8 cellular contexts compared by ENCODE assay signal in the genomic region with DNA sequence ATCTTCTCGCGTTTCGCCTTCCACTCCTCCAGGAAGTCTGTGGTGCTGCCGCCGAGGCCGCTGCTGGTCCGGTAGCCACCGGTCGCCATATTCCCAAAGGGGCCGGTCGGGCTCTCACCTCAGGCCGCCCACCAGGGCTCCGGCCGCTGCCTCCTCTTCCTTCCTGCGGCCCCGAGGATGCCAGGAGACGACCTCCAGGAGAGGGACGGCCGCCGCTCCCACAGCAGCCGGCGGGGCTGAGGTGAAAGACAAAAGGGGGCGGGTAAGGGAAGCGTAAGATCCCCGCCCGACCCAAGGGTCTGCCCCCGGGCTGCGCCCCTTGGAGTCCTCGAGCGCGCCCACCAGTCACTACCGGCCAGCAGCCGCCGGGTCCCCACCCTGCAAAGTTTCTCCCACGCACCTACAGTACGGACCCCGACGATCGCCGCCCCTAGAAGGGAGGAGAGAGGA. TPM values are rescaled to one million over a fixed set of nuclear protein-coding genes. Genes with fewer than 3 reads are reported as not detected.
DNase-seq lines count a peak whose midpoint lies in the region; ATAC-seq, FAIRE-seq and TF ChIP-seq lines count a peak whose summit lies in the region.

No MANE protein-coding gene starts in this region.

- DNase-seq in SK-N-SH (peak; percentile 49), adipocyte (ENCODE audit: low read depth) (peak; percentile 63), kidney epithelial cell (ENCODE audit: low read depth) (no peak), HTR-8/SVneo (ENCODE audit: insufficient read length, low spot score) (no peak)
- DNase-seq in Jurkat, Clone E6-1 (ENCODE audit: low read depth, low spot score) = no peak

- H3K9ac ChIP-seq in SK-N-SH = peak overlapping the region; percentile 61; the same call in 1 of the 2 replicates
- H3K9ac ChIP-seq in adipocyte (ENCODE audit: low read length) = peak overlapping the region; percentile 79
- peak overlapping the region; percentile 6 to 62 for H3K9ac ChIP-seq in stomach smooth muscle (ENCODE audit: low read length in 2 of 2)

- H3F3A ChIP-seq in SK-N-SH (replicated peaks; ENCODE audit: insufficient read depth) = peaks cover 8% of the 10 kb centered on the region

- H3K9me3 ChIP-seq in SK-N-SH = no peaks in the 10 kb centered on the region
- H3K9me3 ChIP-seq in adipocyte (ENCODE audit: control insufficient read depth, low read length) = no peaks in the 10 kb centered on the region
- H3K9me3 ChIP-seq in stomach smooth muscle (ENCODE audit: control insufficient read depth in 2 of 2, low read length in 2 of 2) = no peaks in the 10 kb centered on the region

- H3K27ac ChIP-seq in SK-N-SH (ENCODE audit: low read depth in 2 of 2, low read length in 1 of 2) (peak overlapping the region in 1 of 2 experiments; percentile 49; a peak in 1 of 4 replicates), stomach smooth muscle (ENCODE audit: low read length) (peak overlapping the region; percentile 12)

- H3K27me3 ChIP-seq in SK-N-SH (ENCODE audit: insufficient read depth) (no peaks in the 10 kb centered on the region; the same call in 1 of the 2 replicates), adipocyte (replicated peaks; ENCODE audit: control insufficient read depth, insufficient read depth, low read length) (no peaks in the 10 kb centered on the region), kidney epithelial cell (ENCODE audit: control insufficient read depth, insufficient read depth, low read length) (no peaks in the 10 kb centered on the region), stomach smooth muscle (ENCODE audit: control insufficient read depth in 1 of 2, insufficient read depth in 2 of 2, low read length in 2 of 2) (no peaks in the 10 kb centered on the region)

- TF ChIP-seq EP300 in SK-N-SH (IDR thresholded peaks at IDR 0.05; ENCODE audit: borderline replicate concordance in 1 of 2, low read depth in 1 of 2, low read length in 1 of 2) = no peak

- H3K79me2 ChIP-seq in SK-N-SH (ENCODE audit: insufficient read depth) = peaks cover 24% of the 10 kb centered on the region

- no peak for TF ChIP-seq CTCF in SK-N-SH (IDR thresholded peaks at IDR 0.05)
- no peak for TF ChIP-seq CTCF in kidney epithelial cell (IDR thresholded peaks at IDR 0.05; ENCODE audit: insufficient read depth, low read length, poor library complexity, severe bottlenecking)

- H3K36me3 ChIP-seq in SK-N-SH (replicated peaks in 1 of 2; ENCODE audit: control insufficient read depth in 1 of 2, insufficient read depth in 2 of 2, low read length in 1 of 2) (no peaks in the 10 kb centered on the region), adipocyte (ENCODE audit: control insufficient read depth, insufficient read depth, low read length, severe bottlenecking) (no peaks in the 10 kb centered on the region), kidney epithelial cell (ENCODE audit: control insufficient read depth, insufficient read depth, low read length) (no peaks in the 10 kb centered on the region), stomach smooth muscle (ENCODE audit: control insufficient read depth in 2 of 2, insufficient read depth in 2 of 2, low read length in 2 of 2) (no peaks in the 10 kb centered on the region)

- no peak for TF ChIP-seq RAD21 in SK-N-SH (IDR thresholded peaks at IDR 0.05; ENCODE audit: low read length)

- no peak for FAIRE-seq in HTR-8/SVneo (lab: Jason Lieb, UNC)

- no peaks in the 10 kb centered on the region for H4K20me1 ChIP-seq in SK-N-SH (ENCODE audit: insufficient read depth)

- peaks cover 4 to 5% of the 10 kb centered on the region in 2 experiments; a peak in 2 of 4 replicates for H3K4me1 ChIP-seq in SK-N-SH (ENCODE audit: control insufficient read depth in 1 of 2, insufficient read depth in 2 of 2, low read depth in 1 of 2, low read length in 1 of 2)
- peaks cover 9% of the 10 kb centered on the region for H3K4me1 ChIP-seq in adipocyte (ENCODE audit: control insufficient read depth, insufficient read depth, low read length)
- H3K4me1 ChIP-seq in stomach smooth muscle (ENCODE audit: control insufficient read depth, insufficient read depth, low read length) = peaks cover 9% of the 10 kb centered on the region

- ATAC-seq in SK-N-SH treated with all-trans-retinoic acid at 6 μM for 48 hours (no peak; the same call in 2 of the 3 replicates), GM21723 (IDR thresholded peaks at IDR 0.05; ENCODE audit: unreplicated experiment) (peak; percentile 31)

- CTCF ChIA-PET in SK-N-SH (lab: Yijun Ruan, JAX) = interaction anchor here (1.8 kb wide), 1 partner anchor 143 kb away, joined by 4 read pairs; no protein-coding TSS in a partner anchor

- POLR2A ChIA-PET in SK-N-SH (lab: Yijun Ruan, JAX) = no interaction called here

- WGBS in SK-N-SH (ENCODE audit: low lambda C conversion rate) = 7% methylated on average over 5 of the region's 40 CpGs

- H3K4me2 ChIP-seq in SK-N-SH = peak overlapping the region; percentile 79; the same call in 1 of the 2 replicates

- peak overlapping the region; percentile 41 to 71 for H3K4me3 ChIP-seq in SK-N-SH (ENCODE audit: low read depth in 2 of 2, low read length in 1 of 2)
- peak overlapping the region; percentile 69 for H3K4me3 ChIP-seq in Jurkat, Clone E6-1 (ENCODE audit: low read length)
- peak overlapping the region; percentile 86 for H3K4me3 ChIP-seq in adipocyte (ENCODE audit: low read length)
- peak overlapping the region; percentile 97 for H3K4me3 ChIP-seq in kidney epithelial cell (ENCODE audit: low read depth, low read length)
- H3K4me3 ChIP-seq in stomach smooth muscle (ENCODE audit: low read length in 2 of 2) = peak overlapping the region; percentile 74 to 84

- H3K9me2 ChIP-seq in SK-N-SH = no peaks in the 10 kb centered on the region

- peak overlapping the region; percentile 86 for H2AFZ ChIP-seq in SK-N-SH (ENCODE audit: low read depth)

TF ChIP-seq in SK-N-SH, 30 proteins besides CTCF, POLR2A, EP300 and RAD21 (continues in another document):
- TF ChIP-seq, protein P1, sequence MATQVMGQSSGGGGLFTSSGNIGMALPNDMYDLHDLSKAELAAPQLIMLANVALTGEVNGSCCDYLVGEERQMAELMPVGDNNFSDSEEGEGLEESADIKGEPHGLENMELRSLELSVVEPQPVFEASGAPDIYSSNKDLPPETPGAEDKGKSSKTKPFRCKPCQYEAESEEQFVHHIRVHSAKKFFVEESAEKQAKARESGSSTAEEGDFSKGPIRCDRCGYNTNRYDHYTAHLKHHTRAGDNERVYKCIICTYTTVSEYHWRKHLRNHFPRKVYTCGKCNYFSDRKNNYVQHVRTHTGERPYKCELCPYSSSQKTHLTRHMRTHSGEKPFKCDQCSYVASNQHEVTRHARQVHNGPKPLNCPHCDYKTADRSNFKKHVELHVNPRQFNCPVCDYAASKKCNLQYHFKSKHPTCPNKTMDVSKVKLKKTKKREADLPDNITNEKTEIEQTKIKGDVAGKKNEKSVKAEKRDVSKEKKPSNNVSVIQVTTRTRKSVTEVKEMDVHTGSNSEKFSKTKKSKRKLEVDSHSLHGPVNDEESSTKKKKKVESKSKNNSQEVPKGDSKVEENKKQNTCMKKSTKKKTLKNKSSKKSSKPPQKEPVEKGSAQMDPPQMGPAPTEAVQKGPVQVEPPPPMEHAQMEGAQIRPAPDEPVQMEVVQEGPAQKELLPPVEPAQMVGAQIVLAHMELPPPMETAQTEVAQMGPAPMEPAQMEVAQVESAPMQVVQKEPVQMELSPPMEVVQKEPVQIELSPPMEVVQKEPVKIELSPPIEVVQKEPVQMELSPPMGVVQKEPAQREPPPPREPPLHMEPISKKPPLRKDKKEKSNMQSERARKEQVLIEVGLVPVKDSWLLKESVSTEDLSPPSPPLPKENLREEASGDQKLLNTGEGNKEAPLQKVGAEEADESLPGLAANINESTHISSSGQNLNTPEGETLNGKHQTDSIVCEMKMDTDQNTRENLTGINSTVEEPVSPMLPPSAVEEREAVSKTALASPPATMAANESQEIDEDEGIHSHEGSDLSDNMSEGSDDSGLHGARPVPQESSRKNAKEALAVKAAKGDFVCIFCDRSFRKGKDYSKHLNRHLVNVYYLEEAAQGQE (IDR thresholded peaks at IDR 0.05; ENCODE audit: low read depth, low read length) = no peak
- no peak for TF ChIP-seq JUND (IDR thresholded peaks at IDR 0.05)
- no peak for TF ChIP-seq MXI1 (IDR thresholded peaks at IDR 0.05; ENCODE audit: low read depth, low read length)
- no peak for TF ChIP-seq RFX5 (IDR thresholded peaks at IDR 0.05; ENCODE audit: low read length)
- no peak for TF ChIP-seq GATA2 (CRISPR knock-in tag; IDR thresholded peaks at IDR 0.05)

TF ChIP-seq in SK-N-SH treated with all-trans-retinoic acid at 6 μM for 48 hours, 23 proteins besides CTCF, POLR2A, EP300 and RAD21 (continues in another document):
- TF ChIP-seq OSR1 (CRISPR knock-in tag; IDR thresholded peaks at IDR 0.05) = no peak
- no peak for TF ChIP-seq CSDC2 (CRISPR knock-in tag; IDR thresholded peaks at IDR 0.05)
- TF ChIP-seq, protein P2, sequence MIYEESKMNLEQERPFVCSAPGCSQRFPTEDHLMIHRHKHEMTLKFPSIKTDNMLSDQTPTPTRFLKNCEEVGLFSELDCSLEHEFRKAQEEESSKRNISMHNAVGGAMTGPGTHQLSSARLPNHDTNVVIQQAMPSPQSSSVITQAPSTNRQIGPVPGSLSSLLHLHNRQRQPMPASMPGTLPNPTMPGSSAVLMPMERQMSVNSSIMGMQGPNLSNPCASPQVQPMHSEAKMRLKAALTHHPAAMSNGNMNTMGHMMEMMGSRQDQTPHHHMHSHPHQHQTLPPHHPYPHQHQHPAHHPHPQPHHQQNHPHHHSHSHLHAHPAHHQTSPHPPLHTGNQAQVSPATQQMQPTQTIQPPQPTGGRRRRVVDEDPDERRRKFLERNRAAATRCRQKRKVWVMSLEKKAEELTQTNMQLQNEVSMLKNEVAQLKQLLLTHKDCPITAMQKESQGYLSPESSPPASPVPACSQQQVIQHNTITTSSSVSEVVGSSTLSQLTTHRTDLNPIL (CRISPR knock-in tag; IDR thresholded peaks at IDR 0.05; ENCODE audit: low read depth) = no peak
- TF ChIP-seq ZC3H10 (CRISPR knock-in tag; IDR thresholded peaks at IDR 0.05) = no peak
- no peak for TF ChIP-seq ISL1 (CRISPR knock-in tag; IDR thresholded peaks at IDR 0.05)
- no peak for TF ChIP-seq TCF4 (CRISPR knock-in tag; IDR thresholded peaks at IDR 0.05; ENCODE audit: borderline replicate concordance)

RNA-seq across cellular contexts. Expression of gene PAWR, which starts 0.6 kb away (rescaled TPM):
- polyA plus RNA-seq in SK-N-SH (2012; rRNA removed) = 0.91 and 1.8 TPM in 2 replicates
- 0.79 and 0.80 TPM in 2 replicates for polyA plus RNA-seq in SK-N-SH (2012; cell fraction: cytosol; rRNA removed)
- polyA plus RNA-seq in SK-N-SH (2012; cell fraction: nucleus; rRNA removed) = 1.5 and 3.0 TPM in 2 replicates
- polyA plus RNA-seq in Jurkat, Clone E6-1 (2012; ENCODE audit: insufficient read depth, insufficient read length) = 25.0 TPM
- 92.0 and 98.3 TPM in 2 replicates for total RNA-seq in kidney epithelial cell

Comparison
In these comparisons a context has a peak if more than half of its experiments do, and no peak if none do; other contexts are left out.
1. DNase-seq: peak in SK-N-SH (single experiment) and adipocyte (single experiment); none in Jurkat, Clone E6-1 (single experiment), kidney epithelial cell (single experiment) and HTR-8/SVneo (single experiment).
2. Peak in every context shown above with its lines, with median percentiles within 50 percentile points of each other: H3K4me3 ChIP-seq and H3K9ac ChIP-seq.